ENCODE assay signal across 26 cellular contexts in the genomic region with DNA sequence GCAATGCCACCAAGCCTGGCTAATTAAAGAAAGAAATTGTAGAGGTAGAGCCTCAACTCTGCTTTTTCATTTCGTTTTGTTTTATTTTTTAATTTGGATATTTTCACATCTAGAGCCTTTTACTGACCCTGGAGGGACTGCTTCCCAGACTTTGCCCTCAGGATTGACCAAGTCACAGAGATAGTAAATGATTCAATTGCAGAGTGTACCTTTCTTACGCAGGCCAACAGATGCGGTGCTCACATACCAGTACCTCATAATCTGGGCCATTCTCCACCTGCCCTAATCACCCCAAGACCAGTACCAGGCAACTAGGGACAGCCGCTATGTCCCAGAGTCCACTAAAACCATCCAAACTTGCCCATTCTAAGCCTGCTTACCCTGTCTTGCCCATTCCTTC.
"Had no signal": no experiment of that assay in that cellular context is flagged by ENCODE, and none has a peak within 500 bp of the region (broad histone marks: within the 10 kb centered on the region; RNA-seq: fewer than 3 reads in every experiment).

No MANE protein-coding gene starts in this region.

- H3K4me3 ChIP-seq: colonic mucosa, esophagus squamous epithelium, gastrocnemius medialis, heart right ventricle, lower lobe of right lung, mucosa of descending colon had no signal

- H3K4me1 Mint-ChIP-seq: naive B cell had no signal

- H3K9me3 ChIP-seq: colonic mucosa, esophagus squamous epithelium, gastrocnemius medialis, heart right ventricle, lower lobe of right lung, mucosa of descending colon had no signal

- ATAC-seq: effector memory CD8-positive, alpha-beta T cell; esophagus mucosa; gastrocnemius medialis; heart right ventricle; left cardiac atrium; lower lobe of right lung; mucosa of descending colon had no signal

- H3K4me3 Mint-ChIP-seq: dendritic cell treated with granulocyte-macrophage colony-stimulating factor and Interleukin-4, amounts not matched to agents 40 ng/mL and 50 ng/mL, for 4 days; effector memory CD8-positive, alpha-beta T cell; endodermal cell; mesothelial cell of epicardium had no signal

- H3K27me3 Mint-ChIP-seq: dendritic cell treated with granulocyte-macrophage colony-stimulating factor and Interleukin-4, amounts not matched to agents 40 ng/mL and 50 ng/mL, for 4 days had no signal

- FAIRE-seq: endometrium, islet of Langerhans, keratinocyte had no signal

- H3K27ac ChIP-seq: colonic mucosa, epithelial cell of prostate, esophagus squamous epithelium, gastrocnemius medialis, lower lobe of right lung had no signal

- DNase-seq: colonic mucosa; cortex of kidney; effector CD8-positive, alpha-beta T cell; effector memory CD8-positive, alpha-beta T cell; endodermal cell; erythroblast; esophagus squamous epithelium; foreskin fibroblast; foreskin melanocyte; gastrocnemius medialis; glutamatergic neuron; head of caudate nucleus; heart right ventricle; hippocampal formation; left cardiac atrium; lower lobe of right lung; mesenchymal stem cell; mucosa of descending colon; naive B cell had no signal

- H3K36me3 Mint-ChIP-seq: mesothelial cell of epicardium, naive B cell had no signal

- H3K9me3 Mint-ChIP-seq: dendritic cell treated with granulocyte-macrophage colony-stimulating factor and Interleukin-4, amounts not matched to agents 40 ng/mL and 50 ng/mL, for 4 days; endodermal cell had no signal

- H3K27ac Mint-ChIP-seq: dendritic cell treated with granulocyte-macrophage colony-stimulating factor and Interleukin-4, amounts not matched to agents 40 ng/mL and 50 ng/mL, for 4 days; effector memory CD8-positive, alpha-beta T cell; endodermal cell; mesothelial cell of epicardium; naive B cell had no signal

- H3K4me1 ChIP-seq: colonic mucosa, gastrocnemius medialis, lower lobe of right lung had no signal

- H3K36me3 ChIP-seq: colonic mucosa, esophagus squamous epithelium, gastrocnemius medialis, heart right ventricle, lower lobe of right lung had no signal

- H3K27me3 ChIP-seq: colonic mucosa, esophagus squamous epithelium, gastrocnemius medialis, heart right ventricle had no signal
